Comparison of ENCODE assay signal across 28 cellular contexts in the genomic region with DNA sequence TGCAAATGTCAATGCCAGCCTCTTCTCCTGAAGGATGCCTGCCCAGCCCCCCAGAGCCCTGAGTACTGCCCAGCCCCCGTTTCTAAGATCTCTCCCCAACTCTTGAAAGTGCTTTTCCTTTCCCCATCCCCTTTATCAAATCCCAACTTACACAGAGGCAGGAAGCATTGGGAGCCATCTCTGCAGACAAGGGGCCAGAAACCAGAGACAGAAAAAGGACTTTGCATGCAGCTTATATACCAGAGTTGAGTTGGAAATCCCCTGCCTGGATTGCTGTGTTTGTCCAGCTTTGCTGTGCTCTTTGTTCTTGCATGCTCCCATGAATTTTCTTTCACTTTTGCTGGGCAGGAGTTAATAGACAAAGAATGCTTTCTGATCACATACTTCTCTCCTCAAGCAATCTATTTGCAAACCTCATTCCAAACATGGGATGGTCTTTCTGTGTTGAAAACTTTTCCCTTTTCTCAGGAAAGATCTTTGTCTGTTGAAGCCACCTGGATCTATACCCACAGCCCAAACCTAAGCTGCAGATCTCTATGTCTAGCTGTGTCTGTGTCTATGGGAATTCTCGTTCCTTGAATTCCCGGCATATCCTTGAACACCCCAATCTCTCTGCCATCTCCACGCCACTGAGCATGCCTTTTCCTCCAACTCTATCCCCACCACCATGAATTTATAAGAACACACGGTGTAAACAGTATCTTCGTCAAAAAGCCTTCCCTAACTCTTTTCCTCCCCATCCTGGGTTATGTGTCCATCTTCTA. TPM values are rescaled to one million over a fixed set of nuclear protein-coding genes. Genes with fewer than 3 reads are reported as not detected.
DNase-seq lines count a peak whose midpoint lies in the region; ATAC-seq, FAIRE-seq and TF ChIP-seq lines count a peak whose summit lies in the region.
"Had no signal": no experiment of that assay in that cellular context is flagged by ENCODE, and none has a peak within 500 bp of the region (broad histone marks: within the 10 kb centered on the region; RNA-seq: fewer than 3 reads in every experiment).

A gene (minus strand): TSS at position 209 of the 764 bp plus-strand sequence. CDS start 31 bp downstream, at position 178.

- POLR2A ChIA-PET in GM10248 (lab: Yijun Ruan, JAX) (no interaction called here), GM12878 (lab: Charles Lee) (no interaction called here)

- no peaks in the 10 kb centered on the region for H3K9me3 ChIP-seq in GM12878 (replicated peaks; ENCODE audit: control insufficient read depth, insufficient read depth, low read length)
- H3K9me3 ChIP-seq in right lobe of liver = no peaks in the 10 kb centered on the region
- H3K9me3 ChIP-seq: ascending aorta, heart left ventricle, lower lobe of right lung, sigmoid colon had no signal

- H3K79me2 ChIP-seq in GM12878 (ENCODE audit: control insufficient read depth, insufficient read depth, low read length) = no peaks in the 10 kb centered on the region
- H3K79me2 ChIP-seq: parathyroid adenoma had no signal

- WGBS in GM12878 (ENCODE audit: insufficient coverage, insufficient replicate concordance, low lambda C conversion rate, missing lambda C conversion rate) = 37% methylated on average over 6 of the region's 6 CpGs
- WGBS in right lobe of liver (ENCODE audit: insufficient coverage, low coverage, low lambda C conversion rate, missing lambda C conversion rate) = 63% methylated on average over 6 of the region's 6 CpGs

- ATAC-seq in GM12878 (peak; percentile 67), right lobe of liver (peak in 3 of 4 donors; percentile 48 to 76 (median 63)), GM21528 (IDR thresholded peaks at IDR 0.05; ENCODE audit: low FRiP score, unreplicated experiment) (no peak)
- ATAC-seq: heart left ventricle, lower lobe of right lung, PC-3 had no signal

- in situ Hi-C loops in GM12878 (cut with MboI) = no loop called here

- no peaks in the 10 kb centered on the region for H4K20me1 ChIP-seq in GM12878 (ENCODE audit: control insufficient read depth, insufficient read depth)

- TF ChIP-seq POLR2A in GM12878 (IDR thresholded peaks at IDR 0.05; ENCODE audit: low read depth, low read length) (0 out of 2 replicates have a peak, but pooled peaks have one; percentile 23), right lobe of liver (IDR thresholded peaks at IDR 0.05) (peak; percentile 15)

- FAIRE-seq in GM19239 (lab: Jason Lieb, UNC) (peak; percentile 72), GM12878 (lab: Jason Lieb, UNC) (no peak)

- H3K4me3 ChIP-seq in GM12878 (peak within 1 kb of the TSS; percentile 32; the same call in 1 of the 2 replicates), right lobe of liver (peak within 1 kb of the TSS in 1 of 3 donors; percentile 11)
- H3K4me3 ChIP-seq: ascending aorta, lower lobe of right lung, sigmoid colon had no signal

- TF ChIP-seq RAD21 in GM12878 (IDR thresholded peaks at IDR 0.05; ENCODE audit: insufficient read depth, low read depth, low read length) = no peak

- CTCF ChIA-PET in GM10248 (lab: Yijun Ruan, JAX) (interaction anchor here (1.0 to 2.0 kb wide), 4 partner anchors 11 to 94 kb away, joined by 4 to 7 read pairs (median 6); no protein-coding TSS in a partner anchor), GM12878 (lab: Yijun Ruan, JAX) (interaction anchor here (0.6 to 1.4 kb wide), 8 partner anchors 11 to 610 kb away, joined by 3 to 4 read pairs (median 3); a partner anchor contains a TSS)

- RAD21 ChIA-PET in GM12878 (lab: Charles Lee; ENCODE audit: unreplicated experiment) = interaction anchor here (0.6 kb wide), 1 partner anchor 10 kb away, joined by 3 read pairs; a partner anchor contains a TSS

- 0 out of 2 replicates have a peak, but pooled peaks cover 2% of the 10 kb centered on the region for H3K4me1 ChIP-seq in GM12878 (ENCODE audit: control insufficient read depth, insufficient read depth, low read length)
- no peaks in the 10 kb centered on the region for H3K4me1 ChIP-seq in right lobe of liver
- H3K4me1 ChIP-seq: ascending aorta, heart left ventricle, lower lobe of right lung, parathyroid adenoma, sigmoid colon had no signal

- H3K9ac ChIP-seq in GM12878 (ENCODE audit: control insufficient read depth, insufficient read depth, low read length) = peak within 1 kb of the TSS; percentile 1
- H3K9ac ChIP-seq: parathyroid adenoma had no signal

- peak within 1 kb of the TSS; percentile 51 for H3K4me2 ChIP-seq in GM12878 (ENCODE audit: control insufficient read depth, insufficient read depth)

- BruUV-seq in GM12878 (replicated peaks; lab: Mats Ljungman, UMichigan) = no TSS peak

- intact Hi-C loops in GM12878 (cut with micrococcal nuclease; ENCODE audit: unreplicated experiment) = no loop called here
- intact Hi-C loops in right lobe of liver (cut with DNase I) = no loop called here

- TF ChIP-seq CTCF in GM10248 (IDR thresholded peaks at IDR 0.05; ENCODE audit: control extremely low read depth, extremely low read depth, low read depth, missing control alignments) (no peak), GM12878 (IDR thresholded peaks at IDR 0.05 in 2 of 3, conservative IDR thresholded peaks at IDR 0.05 in 1 of 3; ENCODE audit: control insufficient read depth in 2 of 3, extremely low read depth in 1 of 3, insufficient read depth in 1 of 3, low read depth in 3 of 3, low read length in 3 of 3) (no peak), right lobe of liver (IDR thresholded peaks at IDR 0.05) (no peak)

- H3K27me3 ChIP-seq in GM12878 (replicated peaks in 1 of 2; ENCODE audit: control insufficient read depth in 2 of 2, insufficient read depth in 2 of 2, low read length in 1 of 2) = no peaks in the 10 kb centered on the region
- H3K27me3 ChIP-seq in right lobe of liver = no peaks in the 10 kb centered on the region
- H3K27me3 ChIP-seq: ascending aorta had no signal

- H3K27ac ChIP-seq in GM12878 (ENCODE audit: control insufficient read depth, insufficient read depth) (peak within 1 kb of the TSS; percentile 13; the same call in 1 of the 2 replicates), right lobe of liver (no peak within 1 kb of the TSS)
- H3K27ac ChIP-seq: ascending aorta, heart left ventricle, lower lobe of right lung, parathyroid adenoma, sigmoid colon had no signal

- SMC1A ChIA-PET in GM12878 (lab: Charles Lee; ENCODE audit: uncharacterized antibody, unreplicated experiment) = interaction anchor here (1.1 kb wide), 1 partner anchor 10 kb away, joined by 3 read pairs; a partner anchor contains a TSS

- peak; percentile 28 for DNase-seq in GM10248 (ENCODE audit: extremely low spot score)
- DNase-seq in GM19239 (ENCODE audit: insufficient read length, low spot score) = no peak
- peak; percentile 17 for DNase-seq in GM12878 (ENCODE audit: low read depth, low spot score)
- DNase-seq in right lobe of liver = no peak
- no peak for DNase-seq in superior temporal gyrus (ENCODE audit: extremely low spot score)
- DNase-seq in RKO (ENCODE audit: low spot score) = no peak
- no peak for DNase-seq in activated naive CD4-positive, alpha-beta T cell (lab: John Stamatoyannopoulos, UW)
- DNase-seq: activated CD4-positive, alpha-beta memory T cell treated with anti-CD3 and anti-CD28 coated beads, Interleukin-2, amount 10 ng/mL, durations not matched to agents 7 days and 5 days; activated naive CD4-positive, alpha-beta T cell treated with anti-CD3 and anti-CD28 coated beads for 36 hours; activated T-cell treated with anti-CD3 and anti-CD28 coated beads, Interleukin-2, amount 50 U/mL, for 24 hours; CD4-positive, alpha-beta memory T cell; endodermal cell; GOT3; heart left ventricle; immature natural killer cell; lower lobe of right lung; NCI-H187; NCI-H82; PC-3; sigmoid colon; stimulated activated naive CD4-positive, alpha-beta T cell; T-helper 2 cell; trophoblast cell had no signal

- no peak for TF ChIP-seq EP300 in GM12878 (IDR thresholded peaks at IDR 0.05; ENCODE audit: borderline replicate concordance in 1 of 2, control insufficient read depth in 1 of 2, low read depth in 2 of 2, low read length in 2 of 2)

- H3K36me3 ChIP-seq in GM12878 (ENCODE audit: control insufficient read depth in 2 of 2, insufficient read depth in 2 of 2, low read length in 1 of 2) (no peaks in the 10 kb centered on the region), right lobe of liver (no peaks in the 10 kb centered on the region)
- H3K36me3 ChIP-seq: ascending aorta, heart left ventricle, lower lobe of right lung, sigmoid colon had no signal

- peak within 1 kb of the TSS; percentile 39 for H2AFZ ChIP-seq in GM12878 (ENCODE audit: control insufficient read depth, low read depth, low read length)
- H2AFZ ChIP-seq: parathyroid adenoma had no signal

TF ChIP-seq in GM12878, 131 proteins besides CTCF, POLR2A, EP300 and RAD21 (continues in another document):
- TF ChIP-seq CHD2 (IDR thresholded peaks at IDR 0.05; ENCODE audit: borderline replicate concordance, low read depth, low read length) (no peak), ZZZ3 (IDR thresholded peaks at IDR 0.05; ENCODE audit: control insufficient read depth, insufficient read length, low read depth) (no peak), ZNF217 (IDR thresholded peaks at IDR 0.05) (no peak), NR2C1 (IDR thresholded peaks at IDR 0.05) (no peak)
- TF ChIP-seq, protein P1, sequence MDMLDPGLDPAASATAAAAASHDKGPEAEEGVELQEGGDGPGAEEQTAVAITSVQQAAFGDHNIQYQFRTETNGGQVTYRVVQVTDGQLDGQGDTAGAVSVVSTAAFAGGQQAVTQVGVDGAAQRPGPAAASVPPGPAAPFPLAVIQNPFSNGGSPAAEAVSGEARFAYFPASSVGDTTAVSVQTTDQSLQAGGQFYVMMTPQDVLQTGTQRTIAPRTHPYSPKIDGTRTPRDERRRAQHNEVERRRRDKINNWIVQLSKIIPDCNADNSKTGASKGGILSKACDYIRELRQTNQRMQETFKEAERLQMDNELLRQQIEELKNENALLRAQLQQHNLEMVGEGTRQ (IDR thresholded peaks at IDR 0.05; ENCODE audit: borderline replicate concordance, low read depth, low read length) = no peak

RNA-seq across cellular contexts. Expression of the gene that starts here (rescaled TPM):
- 1.8 and 2.0 TPM in 2 replicates for total RNA-seq in GM12878 (2013; cell fraction: nucleolus; rRNA removed)
- 31.8 and 40.4 TPM in 2 replicates for total RNA-seq in GM12878 (2014; rRNA removed)
- 52.9 and 54.3 TPM in 2 replicates for total RNA-seq in GM12878 (2014; rRNA removed; fragmentation: Illumina TruSeq; extraction: Trizol)
- total RNA-seq in GM12878 (2021) = 23.4 and 24.6 TPM in 2 replicates
- polyA plus RNA-seq in GM12878 (2011; ENCODE audit: low read depth) = 28.2 TPM
- polyA plus RNA-seq in GM12878 (2011; rRNA removed) = 101 and 121 TPM in 2 replicates
- 49.1 and 49.8 TPM in 2 replicates for polyA plus RNA-seq in GM12878 (2011; cell fraction: cytosol; rRNA removed)
- polyA plus RNA-seq in GM12878 (2011; cell fraction: nucleus; rRNA removed) = 27.6 and 27.7 TPM in 2 replicates
- 14.0 and 25.2 TPM in 2 replicates for polyA plus RNA-seq in GM12878 (2012)
- polyA plus RNA-seq in GM12878 (2014; fragmentation: Illumina TruSeq; extraction: Trizol) = 51.0 and 68.3 TPM in 2 replicates
- 10 to 100 TPM; 28.6 to 39.6 TPM for polyA plus RNA-seq in GM12878 (2014; fragmentation: Nextera tagmentation; extraction: Ambion mirVana)
- polyA plus RNA-seq in GM12878 (2014; rRNA removed) = 35.6 and 42.5 TPM in 2 replicates
- 10 to 100 TPM; 24.3 to 28.4 TPM for polyA plus RNA-seq in GM12878 (2016; fragmentation: Nextera tagmentation; extraction: Ambion mirVana)
- 30.5 and 35.5 TPM in 2 replicates for polyA minus RNA-seq in GM12878 (2011; rRNA and poly(A)+ RNA removed)
- 6.4 and 8.9 TPM in 2 replicates for polyA minus RNA-seq in GM12878 (2011; cell fraction: cytosol; rRNA and poly(A)+ RNA removed)
- 4.6 and 6.0 TPM in 2 replicates for polyA minus RNA-seq in GM12878 (2011; cell fraction: nucleus; rRNA and poly(A)+ RNA removed)
- total RNA-seq in right lobe of liver = 100 to 1,000 TPM in 1 of 6 experiments, 10 to 100 TPM in 3, 1 to 10 TPM in 2; 2.2 to 189 (median 37.1) TPM
- total RNA-seq: ascending aorta; CD4-positive, alpha-beta memory T cell; endodermal cell; fibroblast of lung; PC-3; SK-MEL-5 had no signal
- polyA plus RNA-seq: CD4-positive, alpha-beta memory T cell; immature natural killer cell had no signal

Comparison
In these comparisons a context has a peak if more than half of its experiments do, and no peak if none do; other contexts are left out.
1. DNase-seq: peak in GM10248 (single experiment) and GM12878 (single experiment); none in GM19239 (single experiment), right lobe of liver (0 of 3), superior temporal gyrus (single experiment), RKO (single experiment) and activated naive CD4-positive, alpha-beta T cell (0 of 4).